ENCODE assay signal across 8 cellular contexts in genomic region chr7:143214789-143215679, GRCh38. TPM values are rescaled to one million over a fixed set of nuclear protein-coding genes. Genes with fewer than 3 reads are reported as not detected.
A peak's percentile ranks its signal among the peaks of the same experiment; 100 is the strongest.
DNase-seq lines count a peak whose midpoint lies in the region; ATAC-seq, FAIRE-seq and TF ChIP-seq lines count a peak whose summit lies in the region.

No MANE protein-coding gene starts in this region.

- H3K27me3 ChIP-seq in A673 (replicated peaks; ENCODE audit: insufficient read depth, low read depth, low read length, poor library complexity) (no peaks in the 10 kb centered on the region), astrocyte (ENCODE audit: insufficient read depth, low read length) (peaks cover 3% of the 10 kb centered on the region)

- H3K27ac ChIP-seq in A673 (ENCODE audit: low read depth, low read length, poor library complexity, severe bottlenecking): no peak overlapping the region
- no peak overlapping the region for H3K27ac ChIP-seq in astrocyte (ENCODE audit: low read depth, low read length)

- peaks cover 5% of the 10 kb centered on the region for H3K9me3 Mint-ChIP-seq in astrocyte (ENCODE audit: unreplicated experiment)

- H3K27me3 Mint-ChIP-seq in astrocyte (ENCODE audit: low read depth, unreplicated experiment): peaks cover 2% of the 10 kb centered on the region

- peak; percentile 96 for FAIRE-seq in astrocyte (lab: Jason Lieb, UNC)

- no peak overlapping the region for H3K4me3 Mint-ChIP-seq in astrocyte (ENCODE audit: unreplicated experiment)

- CTCF ChIA-PET in A673 (lab: Charles Lee): interaction anchor here (0.5 to 2.7 kb wide), 17 partner anchors 9 to 611 kb away, joined by 3 to 54 read pairs (median 5); partner anchors contain the start of gene GSTK1

- DNase-seq in A673 (ENCODE audit: low spot score): peak; percentile 90
- DNase-seq in NCI-H1694 (lab: John Stamatoyannopoulos, UW): peak; percentile 89
- peak; percentile 50 for DNase-seq in T follicular helper cell (ENCODE audit: low read depth)
- DNase-seq in astrocyte (ENCODE audit: low read depth): peak; percentile 63
- peak; percentile 44 to 91 for DNase-seq in hippocampal formation (lab: John Stamatoyannopoulos, UW)
- DNase-seq in smooth muscle cell of the brain vasculature (ENCODE audit: low read depth, low spot score): peak; percentile 78

- no peak overlapping the region for H3K4me2 ChIP-seq in astrocyte (ENCODE audit: low read length)

- no peak overlapping the region for H3K9ac ChIP-seq in astrocyte (ENCODE audit: low read length)

- ATAC-seq in GM18508 (IDR thresholded peaks at IDR 0.05; ENCODE audit: insufficient read depth, unreplicated experiment): peak; percentile 90
- ATAC-seq in HG02943 (IDR thresholded peaks at IDR 0.05; ENCODE audit: low read depth, unreplicated experiment): peak; percentile 84

- H3K36me3 ChIP-seq in A673 (ENCODE audit: insufficient read depth, low read length, poor library complexity, severe bottlenecking) (no peaks in the 10 kb centered on the region), astrocyte (ENCODE audit: insufficient read depth, low read length) (no peaks in the 10 kb centered on the region)

- H3K36me3 Mint-ChIP-seq in astrocyte (ENCODE audit: low read depth, unreplicated experiment): no peaks in the 10 kb centered on the region

- peak overlapping the region; percentile 11 for H3K27ac Mint-ChIP-seq in astrocyte (ENCODE audit: unreplicated experiment)

- H3K4me1 ChIP-seq in A673 (ENCODE audit: insufficient read depth, low read length, poor library complexity, severe bottlenecking) (no peaks in the 10 kb centered on the region), astrocyte (ENCODE audit: insufficient read depth, low read length) (no peaks in the 10 kb centered on the region)

- no peaks in the 10 kb centered on the region for H3K79me2 ChIP-seq in astrocyte (ENCODE audit: insufficient read depth, low read length)

- no TSS peak for BruUV-seq in A673 (replicated peaks; lab: Mats Ljungman, UMichigan)

- peak; percentile 100 for TF ChIP-seq CTCF in A673 (conservative IDR thresholded peaks at IDR 0.05; ENCODE audit: low read depth, low read length)
- TF ChIP-seq CTCF in astrocyte (IDR thresholded peaks at IDR 0.05; ENCODE audit: insufficient read depth, low read depth, low read length): peak; percentile 100

- POLR2A ChIA-PET in A673 (lab: Charles Lee; ENCODE audit: low non-redundant PET): interaction anchor here (0.5 kb wide), 1 partner anchor 1223 kb away, joined by 3 read pairs; no protein-coding TSS in a partner anchor

- no peak overlapping the region for H2AFZ ChIP-seq in astrocyte (ENCODE audit: low read depth, low read length)

- H3K4me3 ChIP-seq in A673 (ENCODE audit: low read depth, low read length, poor library complexity, severe bottlenecking) (no peak overlapping the region), astrocyte (ENCODE audit: insufficient read depth, low read depth, low read length) (no peak overlapping the region)

- intact Hi-C loops in A673 (cut with micrococcal nuclease; ENCODE audit: unreplicated experiment): loop anchor here (1.0 to 2.0 kb wide), 3 partner anchors 207 to 360 kb away; partner anchors contain the start of gene EPHB6

- H3K9me3 ChIP-seq in A673 (ENCODE audit: low read depth, low read length, poor library complexity, severe bottlenecking): no peaks in the 10 kb centered on the region
- no peaks in the 10 kb centered on the region for H3K9me3 ChIP-seq in astrocyte (ENCODE audit: insufficient read depth, low read depth, low read length)

- peaks cover 8% of the 10 kb centered on the region for H3K4me1 Mint-ChIP-seq in astrocyte (ENCODE audit: low read depth, unreplicated experiment)

- H4K20me1 ChIP-seq in astrocyte (ENCODE audit: insufficient read depth, low read length): no peaks in the 10 kb centered on the region

RNA-seq across cellular contexts. Expression of gene TAS2R40, which starts 6.8 kb away (rescaled TPM):
- total RNA-seq in A673 (2021): not detected in 2 replicates
- not detected in 2 replicates for total RNA-seq in astrocyte

RNA-seq across cellular contexts. Expression of gene TAS2R39, which starts 31.8 kb away (rescaled TPM):
- not detected in 2 replicates for total RNA-seq in A673 (2021)
- not detected in 2 replicates for total RNA-seq in astrocyte

RNA-seq across cellular contexts. Expression of gene GSTK1, which starts 48.2 kb away (rescaled TPM):
- 43.1 and 50.8 TPM in 2 replicates for total RNA-seq in A673 (2021)
- total RNA-seq in astrocyte: 97.5 and 102 TPM in 2 replicates
